Comparison of ENCODE assay signal across 1 cellular context in the genomic region with DNA sequence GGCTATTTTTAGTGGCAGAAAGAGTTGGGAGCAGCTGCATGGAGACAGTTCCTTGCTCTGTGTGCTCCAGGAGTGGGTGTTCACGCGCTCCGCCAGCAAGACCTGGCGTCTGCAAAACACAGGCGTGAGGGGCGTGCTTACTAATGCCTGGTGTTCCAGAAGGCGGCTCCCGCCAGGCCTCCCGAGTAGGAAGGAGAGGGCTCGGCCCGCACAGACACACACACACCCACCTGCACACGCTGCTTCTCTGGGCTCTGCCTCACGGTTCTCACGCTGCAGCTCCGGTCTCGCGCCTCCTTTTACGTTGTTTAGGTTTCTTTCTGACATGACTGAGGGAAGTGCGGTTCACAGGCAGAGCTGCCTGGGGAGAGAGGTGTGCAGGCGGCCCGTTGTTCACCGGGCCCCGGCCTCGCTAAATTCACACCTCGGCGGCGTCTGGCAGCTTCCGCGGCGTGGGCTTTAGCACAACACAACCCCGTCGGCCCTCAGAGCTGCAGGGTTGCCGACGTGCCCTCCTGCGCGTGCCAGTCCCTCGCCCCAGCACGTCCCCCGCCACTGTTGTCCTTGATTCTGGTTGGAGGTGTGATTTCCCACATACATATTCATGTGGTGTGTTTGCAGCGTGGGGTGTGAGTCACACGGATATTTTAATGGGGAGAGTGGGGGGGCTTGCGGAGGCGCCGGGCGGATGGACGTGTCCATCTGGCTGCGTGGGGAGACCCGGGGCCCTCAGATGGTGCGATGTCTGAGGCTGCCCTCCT.
TF ChIP-seq lines count a peak whose summit lies in the region.

No MANE protein-coding gene starts in this region.

TF ChIP-seq in GM23338, 12 proteins besides CTCF, POLR2A, EP300 and RAD21:
- TF ChIP-seq, protein P1, sequence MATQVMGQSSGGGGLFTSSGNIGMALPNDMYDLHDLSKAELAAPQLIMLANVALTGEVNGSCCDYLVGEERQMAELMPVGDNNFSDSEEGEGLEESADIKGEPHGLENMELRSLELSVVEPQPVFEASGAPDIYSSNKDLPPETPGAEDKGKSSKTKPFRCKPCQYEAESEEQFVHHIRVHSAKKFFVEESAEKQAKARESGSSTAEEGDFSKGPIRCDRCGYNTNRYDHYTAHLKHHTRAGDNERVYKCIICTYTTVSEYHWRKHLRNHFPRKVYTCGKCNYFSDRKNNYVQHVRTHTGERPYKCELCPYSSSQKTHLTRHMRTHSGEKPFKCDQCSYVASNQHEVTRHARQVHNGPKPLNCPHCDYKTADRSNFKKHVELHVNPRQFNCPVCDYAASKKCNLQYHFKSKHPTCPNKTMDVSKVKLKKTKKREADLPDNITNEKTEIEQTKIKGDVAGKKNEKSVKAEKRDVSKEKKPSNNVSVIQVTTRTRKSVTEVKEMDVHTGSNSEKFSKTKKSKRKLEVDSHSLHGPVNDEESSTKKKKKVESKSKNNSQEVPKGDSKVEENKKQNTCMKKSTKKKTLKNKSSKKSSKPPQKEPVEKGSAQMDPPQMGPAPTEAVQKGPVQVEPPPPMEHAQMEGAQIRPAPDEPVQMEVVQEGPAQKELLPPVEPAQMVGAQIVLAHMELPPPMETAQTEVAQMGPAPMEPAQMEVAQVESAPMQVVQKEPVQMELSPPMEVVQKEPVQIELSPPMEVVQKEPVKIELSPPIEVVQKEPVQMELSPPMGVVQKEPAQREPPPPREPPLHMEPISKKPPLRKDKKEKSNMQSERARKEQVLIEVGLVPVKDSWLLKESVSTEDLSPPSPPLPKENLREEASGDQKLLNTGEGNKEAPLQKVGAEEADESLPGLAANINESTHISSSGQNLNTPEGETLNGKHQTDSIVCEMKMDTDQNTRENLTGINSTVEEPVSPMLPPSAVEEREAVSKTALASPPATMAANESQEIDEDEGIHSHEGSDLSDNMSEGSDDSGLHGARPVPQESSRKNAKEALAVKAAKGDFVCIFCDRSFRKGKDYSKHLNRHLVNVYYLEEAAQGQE (IDR thresholded peaks at IDR 0.05; ENCODE audit: unreplicated experiment): no peak
- TF ChIP-seq POLR2AphosphoS5 (IDR thresholded peaks at IDR 0.05; ENCODE audit: low read depth) (no peak), ZNF114 (CRISPR knock-in tag; IDR thresholded peaks at IDR 0.05) (no peak), NANOG (IDR thresholded peaks at IDR 0.05; ENCODE audit: borderline replicate concordance) (no peak), EZH2phosphoT487 (IDR thresholded peaks at IDR 0.05; ENCODE audit: unreplicated experiment) (no peak), STAT1 (IDR thresholded peaks at IDR 0.05; ENCODE audit: unreplicated experiment) (no peak), EZH2 (IDR thresholded peaks at IDR 0.05; ENCODE audit: low read depth, unreplicated experiment) (no peak), ZNF331 (CRISPR knock-in tag; IDR thresholded peaks at IDR 0.05; ENCODE audit: low read depth) (no peak), CREB1 (CRISPR knock-in tag; IDR thresholded peaks at IDR 0.05; ENCODE audit: low read depth) (no peak), JUNB (IDR thresholded peaks at IDR 0.05; ENCODE audit: unreplicated experiment) (no peak)
- TF ChIP-seq, protein P2, sequence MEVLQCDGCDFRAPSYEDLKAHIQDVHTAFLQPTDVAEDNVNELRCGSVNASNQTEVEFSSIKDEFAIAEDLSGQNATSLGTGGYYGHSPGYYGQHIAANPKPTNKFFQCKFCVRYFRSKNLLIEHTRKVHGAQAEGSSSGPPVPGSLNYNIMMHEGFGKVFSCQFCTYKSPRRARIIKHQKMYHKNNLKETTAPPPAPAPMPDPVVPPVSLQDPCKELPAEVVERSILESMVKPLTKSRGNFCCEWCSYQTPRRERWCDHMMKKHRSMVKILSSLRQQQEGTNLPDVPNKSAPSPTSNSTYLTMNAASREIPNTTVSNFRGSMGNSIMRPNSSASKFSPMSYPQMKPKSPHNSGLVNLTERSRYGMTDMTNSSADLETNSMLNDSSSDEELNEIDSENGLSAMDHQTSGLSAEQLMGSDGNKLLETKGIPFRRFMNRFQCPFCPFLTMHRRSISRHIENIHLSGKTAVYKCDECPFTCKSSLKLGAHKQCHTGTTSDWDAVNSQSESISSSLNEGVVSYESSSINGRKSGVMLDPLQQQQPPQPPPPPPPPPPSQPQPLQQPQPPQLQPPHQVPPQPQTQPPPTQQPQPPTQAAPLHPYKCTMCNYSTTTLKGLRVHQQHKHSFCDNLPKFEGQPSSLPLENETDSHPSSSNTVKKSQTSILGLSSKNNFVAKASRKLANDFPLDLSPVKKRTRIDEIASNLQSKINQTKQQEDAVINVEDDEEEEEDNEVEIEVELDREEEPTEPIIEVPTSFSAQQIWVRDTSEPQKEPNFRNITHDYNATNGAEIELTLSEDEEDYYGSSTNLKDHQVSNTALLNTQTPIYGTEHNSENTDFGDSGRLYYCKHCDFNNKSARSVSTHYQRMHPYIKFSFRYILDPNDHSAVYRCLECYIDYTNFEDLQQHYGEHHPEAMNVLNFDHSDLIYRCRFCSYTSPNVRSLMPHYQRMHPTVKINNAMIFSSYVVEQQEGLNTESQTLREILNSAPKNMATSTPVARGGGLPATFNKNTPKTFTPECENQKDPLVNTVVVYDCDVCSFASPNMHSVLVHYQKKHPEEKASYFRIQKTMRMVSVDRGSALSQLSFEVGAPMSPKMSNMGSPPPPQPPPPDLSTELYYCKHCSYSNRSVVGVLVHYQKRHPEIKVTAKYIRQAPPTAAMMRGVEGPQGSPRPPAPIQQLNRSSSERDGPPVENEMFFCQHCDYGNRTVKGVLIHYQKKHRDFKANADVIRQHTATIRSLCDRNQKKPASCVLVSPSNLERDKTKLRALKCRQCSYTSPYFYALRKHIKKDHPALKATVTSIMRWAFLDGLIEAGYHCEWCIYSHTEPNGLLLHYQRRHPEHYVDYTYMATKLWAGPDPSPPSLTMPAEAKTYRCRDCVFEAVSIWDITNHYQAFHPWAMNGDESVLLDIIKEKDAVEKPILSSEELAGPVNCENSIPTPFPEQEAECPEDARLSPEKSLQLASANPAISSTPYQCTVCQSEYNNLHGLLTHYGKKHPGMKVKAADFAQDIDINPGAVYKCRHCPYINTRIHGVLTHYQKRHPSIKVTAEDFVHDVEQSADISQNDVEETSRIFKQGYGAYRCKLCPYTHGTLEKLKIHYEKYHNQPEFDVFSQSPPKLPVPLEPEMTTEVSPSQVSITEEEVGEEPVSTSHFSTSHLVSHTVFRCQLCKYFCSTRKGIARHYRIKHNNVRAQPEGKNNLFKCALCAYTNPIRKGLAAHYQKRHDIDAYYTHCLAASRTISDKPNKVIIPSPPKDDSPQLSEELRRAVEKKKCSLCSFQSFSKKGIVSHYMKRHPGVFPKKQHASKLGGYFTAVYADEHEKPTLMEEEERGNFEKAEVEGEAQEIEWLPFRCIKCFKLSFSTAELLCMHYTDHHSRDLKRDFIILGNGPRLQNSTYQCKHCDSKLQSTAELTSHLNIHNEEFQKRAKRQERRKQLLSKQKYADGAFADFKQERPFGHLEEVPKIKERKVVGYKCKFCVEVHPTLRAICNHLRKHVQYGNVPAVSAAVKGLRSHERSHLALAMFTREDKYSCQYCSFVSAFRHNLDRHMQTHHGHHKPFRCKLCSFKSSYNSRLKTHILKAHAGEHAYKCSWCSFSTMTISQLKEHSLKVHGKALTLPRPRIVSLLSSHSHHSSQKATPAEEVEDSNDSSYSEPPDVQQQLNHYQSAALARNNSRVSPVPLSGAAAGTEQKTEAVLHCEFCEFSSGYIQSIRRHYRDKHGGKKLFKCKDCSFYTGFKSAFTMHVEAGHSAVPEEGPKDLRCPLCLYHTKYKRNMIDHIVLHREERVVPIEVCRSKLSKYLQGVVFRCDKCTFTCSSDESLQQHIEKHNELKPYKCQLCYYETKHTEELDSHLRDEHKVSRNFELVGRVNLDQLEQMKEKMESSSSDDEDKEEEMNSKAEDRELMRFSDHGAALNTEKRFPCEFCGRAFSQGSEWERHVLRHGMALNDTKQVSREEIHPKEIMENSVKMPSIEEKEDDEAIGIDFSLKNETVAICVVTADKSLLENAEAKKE (CRISPR knock-in tag; IDR thresholded peaks at IDR 0.05): no peak
- TF ChIP-seq, protein P3, sequence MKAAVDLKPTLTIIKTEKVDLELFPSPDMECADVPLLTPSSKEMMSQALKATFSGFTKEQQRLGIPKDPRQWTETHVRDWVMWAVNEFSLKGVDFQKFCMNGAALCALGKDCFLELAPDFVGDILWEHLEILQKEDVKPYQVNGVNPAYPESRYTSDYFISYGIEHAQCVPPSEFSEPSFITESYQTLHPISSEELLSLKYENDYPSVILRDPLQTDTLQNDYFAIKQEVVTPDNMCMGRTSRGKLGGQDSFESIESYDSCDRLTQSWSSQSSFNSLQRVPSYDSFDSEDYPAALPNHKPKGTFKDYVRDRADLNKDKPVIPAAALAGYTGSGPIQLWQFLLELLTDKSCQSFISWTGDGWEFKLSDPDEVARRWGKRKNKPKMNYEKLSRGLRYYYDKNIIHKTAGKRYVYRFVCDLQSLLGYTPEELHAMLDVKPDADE (IDR thresholded peaks at IDR 0.05): no peak
